Comparison of ENCODE assay signal across 9 cellular contexts in genomic region chr5:106121972-106122605, GRCh38.
DNase-seq lines count a peak whose midpoint lies in the region; ATAC-seq and TF ChIP-seq lines count a peak whose summit lies in the region.
"Had no signal": no experiment of that assay in that cellular context is flagged by ENCODE, and none has a peak within 500 bp of the region (broad histone marks: within the 10 kb centered on the region; RNA-seq: fewer than 3 reads in every experiment).

No MANE protein-coding gene starts in this region.

- H3K27ac ChIP-seq in DND-41 (ENCODE audit: low read length): no peak overlapping the region

- H3K9ac ChIP-seq in DND-41 (ENCODE audit: low read depth, low read length): no peak overlapping the region

- no peaks in the 10 kb centered on the region for H3K9me3 ChIP-seq in DND-41 (ENCODE audit: insufficient read depth, low read length, severe bottlenecking)

- no peaks in the 10 kb centered on the region for H3K79me2 ChIP-seq in DND-41 (ENCODE audit: insufficient read depth, low read length)

- no peak overlapping the region for H2AFZ ChIP-seq in DND-41 (ENCODE audit: low read depth, low read length)

- ATAC-seq in DND-41 (ENCODE audit: insufficient read depth, low read depth): peak; percentile 68
- peak; percentile 89 for ATAC-seq in GM19043 (IDR thresholded peaks at IDR 0.05; ENCODE audit: low read depth, unreplicated experiment)
- ATAC-seq in HG03108 (IDR thresholded peaks at IDR 0.05; ENCODE audit: unreplicated experiment): peak; percentile 54
- ATAC-seq: right cardiac atrium had no signal

- peak; percentile 89 for TF ChIP-seq CTCF in DND-41 (IDR thresholded peaks at IDR 0.05; ENCODE audit: borderline replicate concordance, extremely low read depth, low read length, poor library complexity, severe bottlenecking)
- TF ChIP-seq CTCF in kidney epithelial cell (IDR thresholded peaks at IDR 0.05; ENCODE audit: insufficient read depth, low read length, poor library complexity, severe bottlenecking): peak; percentile 74

- H3K27me3 ChIP-seq in DND-41 (ENCODE audit: insufficient read depth, low read length, poor library complexity): no peaks in the 10 kb centered on the region
- H3K27me3 ChIP-seq in kidney epithelial cell (ENCODE audit: control insufficient read depth, insufficient read depth, low read length): no peaks in the 10 kb centered on the region

- in situ Hi-C loops in ACHN (cut with HindIII; ENCODE audit: low pct_ligation_motif_present, low pct_unique_long_range_greater_than_20kb, low sequenced_read_pairs): no loop called here

- no peak overlapping the region for H3K4me2 ChIP-seq in DND-41 (ENCODE audit: insufficient read depth, low read length)

- no peak overlapping the region for H3K4me3 ChIP-seq in DND-41 (ENCODE audit: low read depth in 1 of 2, low read length in 2 of 2)
- no peak overlapping the region for H3K4me3 ChIP-seq in kidney epithelial cell (ENCODE audit: low read depth, low read length)

- DNase-seq in DND-41: peak; percentile 26
- DNase-seq in UCSD-AML1 (lab: John Stamatoyannopoulos, UW; ENCODE audit: unreplicated experiment): peak; percentile 23
- no peak for DNase-seq in kidney epithelial cell (ENCODE audit: low read depth)
- no peak for DNase-seq in NCI-H2107 (lab: John Stamatoyannopoulos, UW)
- no peak for DNase-seq in GDM1 (lab: John Stamatoyannopoulos, UW)
- no peak for DNase-seq in ACHN

- no peaks in the 10 kb centered on the region for H3K4me1 ChIP-seq in DND-41 (ENCODE audit: insufficient read depth, low read length)

- no peaks in the 10 kb centered on the region for H4K20me1 ChIP-seq in DND-41 (ENCODE audit: insufficient read depth, low read length)

- no peaks in the 10 kb centered on the region for H3K36me3 ChIP-seq in DND-41 (ENCODE audit: insufficient read depth, low read length)
- no peaks in the 10 kb centered on the region for H3K36me3 ChIP-seq in kidney epithelial cell (ENCODE audit: control insufficient read depth, insufficient read depth, low read length)

Comparison
In these comparisons a context has a peak if more than half of its experiments do, and no peak if none do; other contexts are left out.
1. DNase-seq: peak in DND-41 (single experiment) and UCSD-AML1 (single experiment); none in kidney epithelial cell (single experiment), NCI-H2107 (single experiment), GDM1 (single experiment) and ACHN (single experiment).
2. Peak in every context shown above with its lines, with median percentiles within 50 percentile points of each other: ATAC-seq.